In the genomic region with DNA sequence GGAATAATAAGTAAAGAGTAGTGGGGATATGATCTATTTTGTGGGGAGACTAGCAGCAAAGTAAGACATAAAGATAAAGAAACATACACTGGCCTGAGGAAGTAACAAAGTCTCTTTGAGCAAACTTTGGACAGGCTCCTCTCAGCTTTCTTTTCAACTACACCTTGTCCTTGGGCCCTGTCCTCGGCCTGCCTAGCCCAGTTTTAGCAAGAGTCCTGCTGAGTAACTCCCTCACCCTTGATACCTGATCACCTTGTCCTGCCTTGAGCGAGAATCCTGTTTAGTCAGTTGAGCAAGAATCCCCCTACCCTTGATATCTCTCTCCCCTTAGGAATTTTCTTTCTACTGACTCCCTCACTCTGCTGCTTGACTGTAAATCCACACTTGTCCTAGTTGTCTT, we compare ENCODE assay signal across 15 cellular contexts. TPM values are rescaled to one million over a fixed set of nuclear protein-coding genes. Genes with fewer than 3 reads are reported as not detected.
DNase-seq lines count a peak whose midpoint lies in the region; ATAC-seq and TF ChIP-seq lines count a peak whose summit lies in the region.
"Had no signal": no experiment of that assay in that cellular context is flagged by ENCODE, and none has a peak within 500 bp of the region (broad histone marks: within the 10 kb centered on the region; RNA-seq: fewer than 3 reads in every experiment).

No MANE protein-coding gene starts in this region.

- H3K27ac Mint-ChIP-seq in activated naive CD4-positive, alpha-beta T cell treated with anti-CD3 and anti-CD28 coated beads, Interleukin-2, amount 10 ng/mL, durations not matched to agents 7 days and 5 days, result no peak overlapping the region
- peak overlapping the region; percentile 99 for H3K27ac Mint-ChIP-seq in activated T-helper 17 cell treated with anti-CD3 and anti-CD28 coated beads, Interleukin-2, amount 50 U/mL, for 72 hours
- peak overlapping the region; percentile 92 for H3K27ac Mint-ChIP-seq in mesothelial cell of epicardium

- intact Hi-C loops in tibial artery (cut with DNase I; ENCODE audit: low total_unique reads), result loop anchor here (5.0 kb wide), 1 partner anchor 378 kb away; no protein-coding TSS in a partner anchor

- H3K9me3 ChIP-seq in tibial artery, result no peaks in the 10 kb centered on the region

- peaks cover 30% of the 10 kb centered on the region for H3K4me1 Mint-ChIP-seq in activated naive CD4-positive, alpha-beta T cell treated with anti-CD3 and anti-CD28 coated beads, Interleukin-2, amount 10 ng/mL, durations not matched to agents 7 days and 5 days
- peaks cover 24% of the 10 kb centered on the region for H3K4me1 Mint-ChIP-seq in activated T-helper 17 cell treated with anti-CD3 and anti-CD28 coated beads, Interleukin-2, amount 50 U/mL, for 72 hours
- peaks cover 45% of the 10 kb centered on the region for H3K4me1 Mint-ChIP-seq in mesothelial cell of epicardium

- peaks cover 0 to 7% (median 6%) of the 10 kb centered on the region in 3 donors for H3K36me3 ChIP-seq in tibial artery

- no peaks in the 10 kb centered on the region for H3K9me3 Mint-ChIP-seq in activated naive CD4-positive, alpha-beta T cell treated with anti-CD3 and anti-CD28 coated beads, Interleukin-2, amount 10 ng/mL, durations not matched to agents 7 days and 5 days
- no peaks in the 10 kb centered on the region for H3K9me3 Mint-ChIP-seq in activated T-helper 17 cell treated with anti-CD3 and anti-CD28 coated beads, Interleukin-2, amount 50 U/mL, for 72 hours
- peaks cover 19% of the 10 kb centered on the region for H3K9me3 Mint-ChIP-seq in mesothelial cell of epicardium

- CTCF ChIA-PET in activated naive CD4-positive, alpha-beta T cell treated with anti-CD3 and anti-CD28 coated beads, Interleukin-2, amount 10 ng/mL, durations not matched to agents 7 days and 5 days (lab: Charles Lee), result interaction anchor here (0.7 to 0.8 kb wide), 2 partner anchors 9 to 176 kb away, joined by 3 to 4 read pairs; no protein-coding TSS in a partner anchor

- peak overlapping the region; percentile 95 to 97 for H3K27ac ChIP-seq in tibial artery

- H3K27me3 ChIP-seq in tibial artery, result no peaks in the 10 kb centered on the region

- peak overlapping the region; percentile 83 for H3K4me3 Mint-ChIP-seq in activated naive CD4-positive, alpha-beta T cell treated with anti-CD3 and anti-CD28 coated beads, Interleukin-2, amount 10 ng/mL, durations not matched to agents 7 days and 5 days
- peak overlapping the region; percentile 91 for H3K4me3 Mint-ChIP-seq in activated T-helper 17 cell treated with anti-CD3 and anti-CD28 coated beads, Interleukin-2, amount 50 U/mL, for 72 hours
- H3K4me3 Mint-ChIP-seq in mesothelial cell of epicardium, result peak overlapping the region; percentile 92

- ATAC-seq in activated T-helper 17 cell treated with anti-CD3 and anti-CD28 coated beads, Interleukin-2, amount 50 U/mL, for 72 hours (replicated peaks), result no peak
- no peak for ATAC-seq in HG03565 (IDR thresholded peaks at IDR 0.05; ENCODE audit: unreplicated experiment)
- ATAC-seq: GM12878, left ventricle myocardium superior had no signal

- H3K36me3 Mint-ChIP-seq in activated naive CD4-positive, alpha-beta T cell treated with anti-CD3 and anti-CD28 coated beads, Interleukin-2, amount 10 ng/mL, durations not matched to agents 7 days and 5 days, result no peaks in the 10 kb centered on the region
- H3K36me3 Mint-ChIP-seq in activated T-helper 17 cell treated with anti-CD3 and anti-CD28 coated beads, Interleukin-2, amount 50 U/mL, for 72 hours (ENCODE audit: low read depth), result peaks cover 1% of the 10 kb centered on the region
- peaks cover 12% of the 10 kb centered on the region for H3K36me3 Mint-ChIP-seq in mesothelial cell of epicardium

- peaks cover 3% of the 10 kb centered on the region for H3K27me3 Mint-ChIP-seq in activated naive CD4-positive, alpha-beta T cell treated with anti-CD3 and anti-CD28 coated beads, Interleukin-2, amount 10 ng/mL, durations not matched to agents 7 days and 5 days
- H3K27me3 Mint-ChIP-seq in activated T-helper 17 cell treated with anti-CD3 and anti-CD28 coated beads, Interleukin-2, amount 50 U/mL, for 72 hours, result no peaks in the 10 kb centered on the region
- no peaks in the 10 kb centered on the region for H3K27me3 Mint-ChIP-seq in mesothelial cell of epicardium (ENCODE audit: low read depth)

- DNase-seq in activated naive CD4-positive, alpha-beta T cell treated with anti-CD3 and anti-CD28 coated beads, Interleukin-2, amount 10 ng/mL, durations not matched to agents 7 days and 5 days, result no peak
- no peak for DNase-seq in activated naive CD4-positive, alpha-beta T cell treated with Interleukin-2 at 50 U/mL for 16 hours
- DNase-seq in mesothelial cell of epicardium (ENCODE audit: low spot score in 2 of 2, unreplicated experiment in 2 of 2) (no peak), tibial artery (no peak), NAMALWA (ENCODE audit: low spot score) (no peak), SKM-1 treated with dmso at 0.1 percent for 144 hours (lab: John Stamatoyannopoulos, UW; ENCODE audit: unreplicated experiment) (no peak)
- DNase-seq: DMS79 treated with DMSO at 0.1 percent for 48 hours; effector CD8-positive, alpha-beta T cell; GOT3; left ventricle myocardium superior; NCI-H2081 had no signal

- TF ChIP-seq CTCF in mesothelial cell of epicardium (IDR thresholded peaks at IDR 0.05; ENCODE audit: unreplicated experiment) (no peak), tibial artery (IDR thresholded peaks at IDR 0.05) (no peak)

- no peak overlapping the region for H3K4me3 ChIP-seq in tibial artery

- H3K4me1 ChIP-seq in tibial artery, result peaks cover 0 to 26% (median 6%) of the 10 kb centered on the region in 4 donors

RNA-seq across cellular contexts. Expression of gene HNRNPH2, which starts 11.5 kb away (rescaled TPM):
- total RNA-seq in activated T-helper 17 cell treated with anti-CD3 and anti-CD28 coated beads, Interleukin-2, amount 50 U/mL, for 72 hours, result 10 to 100 TPM; 25.1 to 39.1 TPM
- 60.8 to 63.0 TPM (median 61.6 TPM) in 3 replicates for total RNA-seq in mesothelial cell of epicardium

RNA-seq across cellular contexts. Expression of gene GLA, which starts 11.8 kb away (rescaled TPM):
- total RNA-seq in activated T-helper 17 cell treated with anti-CD3 and anti-CD28 coated beads, Interleukin-2, amount 50 U/mL, for 72 hours, result 10 to 100 TPM; 64.9 to 67.2 TPM
- 23.8 to 25.0 TPM (median 24.2 TPM) in 3 replicates for total RNA-seq in mesothelial cell of epicardium

RNA-seq across cellular contexts. Expression of gene RPL36A, which starts 28.7 kb away (rescaled TPM):
- total RNA-seq in activated T-helper 17 cell treated with anti-CD3 and anti-CD28 coated beads, Interleukin-2, amount 50 U/mL, for 72 hours, result 100 to 1,000 TPM; 197 to 307 TPM
- total RNA-seq in mesothelial cell of epicardium, result 298 to 311 TPM (median 303 TPM) in 3 replicates

RNA-seq across cellular contexts. Expression of gene BTK, which starts 33.5 kb away (rescaled TPM):
- 1 to 10 TPM in 1 of 2 donors, under 1 TPM in 1; 0.48 to 1.7 TPM for total RNA-seq in activated T-helper 17 cell treated with anti-CD3 and anti-CD28 coated beads, Interleukin-2, amount 50 U/mL, for 72 hours
- total RNA-seq in mesothelial cell of epicardium, result 0.07 to 0.42 TPM (median 0.20 TPM) in 3 replicates
- total RNA-seq: LHCN-M2 had no signal
